Comparison of ENCODE assay signal across 17 cellular contexts in the genomic region with DNA sequence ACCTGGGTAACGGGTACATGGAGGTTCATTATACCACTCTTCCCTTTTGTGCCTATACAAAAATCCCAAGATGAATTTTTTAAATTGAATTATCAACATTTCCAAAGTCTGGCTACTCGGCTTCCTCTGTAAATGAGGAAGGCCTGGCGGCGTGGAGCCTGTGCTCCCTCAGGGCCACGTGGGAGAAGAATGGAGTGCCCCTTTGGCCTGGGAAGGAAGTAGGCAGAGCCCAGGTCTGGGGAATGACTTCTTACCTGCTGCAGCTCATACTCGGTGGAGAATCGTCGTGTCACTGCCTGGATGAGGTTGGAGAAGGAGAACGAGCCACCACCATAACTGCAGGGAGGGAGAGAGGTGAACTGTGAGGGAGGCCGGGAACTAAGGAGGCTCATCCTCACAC. TPM values are rescaled to one million over a fixed set of nuclear protein-coding genes. Genes with fewer than 3 reads are reported as not detected.
A peak's percentile ranks its signal among the peaks of the same experiment; 100 is the strongest.
DNase-seq lines count a peak whose midpoint lies in the region; ATAC-seq, FAIRE-seq and TF ChIP-seq lines count a peak whose summit lies in the region.
"Had no signal": no experiment of that assay in that cellular context is flagged by ENCODE, and none has a peak within 500 bp of the region (broad histone marks: within the 10 kb centered on the region; RNA-seq: fewer than 3 reads in every experiment).

No MANE protein-coding gene starts in this region.

- no peak for TF ChIP-seq POLR2A in spleen (IDR thresholded peaks at IDR 0.05)
- TF ChIP-seq POLR2A in tibial nerve (IDR thresholded peaks at IDR 0.05), result no peak

- intact Hi-C loops in left ventricle myocardium superior (cut with micrococcal nuclease), result no loop called here
- intact Hi-C loops in mucosa of descending colon (cut with DNase I, micrococcal nuclease), result no loop called here
- intact Hi-C loops in spleen (cut with DNase I; ENCODE audit: low total_unique reads), result no loop called here

- peak overlapping the region; percentile 77 for H3K27ac Mint-ChIP-seq in astrocyte (ENCODE audit: unreplicated experiment)
- H3K27ac Mint-ChIP-seq: CD4-positive, CD25-positive, alpha-beta regulatory T cell had no signal

- no peak for TF ChIP-seq EP300 in tibial nerve (IDR thresholded peaks at IDR 0.05)

- TF ChIP-seq CTCF in right atrium auricular region (IDR thresholded peaks at IDR 0.05), result no peak
- TF ChIP-seq CTCF in astrocyte (IDR thresholded peaks at IDR 0.05; ENCODE audit: insufficient read depth, low read depth, low read length), result no peak
- no peak for TF ChIP-seq CTCF in mucosa of descending colon (IDR thresholded peaks at IDR 0.05)
- TF ChIP-seq CTCF in spleen (IDR thresholded peaks at IDR 0.05 in 8 of 11, conservative IDR thresholded peaks at IDR 0.05 in 3 of 11), result no peak
- TF ChIP-seq CTCF in tibial nerve (IDR thresholded peaks at IDR 0.05), result no peak
- no peak for TF ChIP-seq CTCF in GM13977 (IDR thresholded peaks at IDR 0.05; ENCODE audit: extremely low read depth, insufficient read depth, missing control alignments)

- H3K79me2 ChIP-seq in astrocyte (ENCODE audit: insufficient read depth, low read length), result no peaks in the 10 kb centered on the region

- in situ Hi-C loops in GM13977 (cut with MboI; ENCODE audit: low pct_unique_long_range_greater_than_20kb, low sequenced_read_pairs, unreplicated experiment), result no loop called here

- H3K4me1 Mint-ChIP-seq in astrocyte (ENCODE audit: low read depth, unreplicated experiment), result peaks cover 3% of the 10 kb centered on the region
- H3K4me1 Mint-ChIP-seq: CD4-positive, CD25-positive, alpha-beta regulatory T cell had no signal

- H3K9ac ChIP-seq in astrocyte (ENCODE audit: low read length), result no peak overlapping the region
- H3K9ac ChIP-seq: BLaER1 treated with 17β-estradiol and CSF1 and Interleukin-3, amounts not matched to agents 10 nM and 100 nM had no signal

- H3K4me3 ChIP-seq in right atrium auricular region, result no peak overlapping the region
- no peak overlapping the region for H3K4me3 ChIP-seq in astrocyte (ENCODE audit: insufficient read depth, low read depth, low read length)
- no peak overlapping the region for H3K4me3 ChIP-seq in mucosa of descending colon
- no peak overlapping the region for H3K4me3 ChIP-seq in spleen
- no peak overlapping the region for H3K4me3 ChIP-seq in tibial nerve
- H3K4me3 ChIP-seq: BLaER1 treated with 17β-estradiol and CSF1 and Interleukin-3, amounts not matched to agents 10 nM and 100 nM had no signal

- FAIRE-seq in astrocyte (lab: Jason Lieb, UNC), result no peak
- FAIRE-seq: GM18507 had no signal

- H3K27me3 Mint-ChIP-seq in astrocyte (ENCODE audit: low read depth, unreplicated experiment), result peaks cover 18% of the 10 kb centered on the region

- no peak overlapping the region for H3K4me2 ChIP-seq in astrocyte (ENCODE audit: low read length)
- H3K4me2 ChIP-seq: BLaER1 treated with 17β-estradiol and CSF1 and Interleukin-3, amounts not matched to agents 10 nM and 100 nM had no signal

- H3K36me3 ChIP-seq in right atrium auricular region, result no peaks in the 10 kb centered on the region
- peaks cover 29% of the 10 kb centered on the region for H3K36me3 ChIP-seq in astrocyte (ENCODE audit: insufficient read depth, low read length)
- no peaks in the 10 kb centered on the region for H3K36me3 ChIP-seq in mucosa of descending colon (ENCODE audit: low read depth)
- peaks cover 0 to 71% (median 2%) of the 10 kb centered on the region in 6 donors for H3K36me3 ChIP-seq in spleen
- peaks cover 0 to 55% (median 0%) of the 10 kb centered on the region in 3 donors for H3K36me3 ChIP-seq in tibial nerve

- H3K4me3 Mint-ChIP-seq in astrocyte (ENCODE audit: unreplicated experiment), result no peak overlapping the region
- H3K4me3 Mint-ChIP-seq: CD4-positive, CD25-positive, alpha-beta regulatory T cell had no signal

- H3K4me1 ChIP-seq in right atrium auricular region, result no peaks in the 10 kb centered on the region
- H3K4me1 ChIP-seq in astrocyte (ENCODE audit: insufficient read depth, low read length), result peaks cover 7% of the 10 kb centered on the region
- H3K4me1 ChIP-seq in mucosa of descending colon (ENCODE audit: low read depth), result peaks cover 3% of the 10 kb centered on the region
- no peaks in the 10 kb centered on the region for H3K4me1 ChIP-seq in spleen
- peaks cover 0 to 11% (median under 1%) of the 10 kb centered on the region in 4 donors for H3K4me1 ChIP-seq in tibial nerve
- H3K4me1 ChIP-seq: BLaER1 treated with 17β-estradiol and CSF1 and Interleukin-3, amounts not matched to agents 10 nM and 100 nM had no signal

- no peak overlapping the region for H3K27ac ChIP-seq in right atrium auricular region
- H3K27ac ChIP-seq in astrocyte (ENCODE audit: low read depth, low read length), result no peak overlapping the region
- H3K27ac ChIP-seq in spleen, result no peak overlapping the region
- no peak overlapping the region for H3K27ac ChIP-seq in tibial nerve
- H3K27ac ChIP-seq: BLaER1 treated with 17β-estradiol and CSF1 and Interleukin-3, amounts not matched to agents 10 nM and 100 nM had no signal

- H3K36me3 Mint-ChIP-seq in astrocyte (ENCODE audit: low read depth, unreplicated experiment), result no peaks in the 10 kb centered on the region

- peak; percentile 2 for DNase-seq in left ventricle myocardium superior
- no peak for DNase-seq in right atrium auricular region (ENCODE audit: low spot score)
- no peak for DNase-seq in astrocyte (ENCODE audit: low read depth)
- peak in 2 of 3 donors; percentile 18 to 33 for DNase-seq in mucosa of descending colon
- peak; percentile 20 for DNase-seq in spleen
- DNase-seq in tibial nerve (ENCODE audit: low spot score in 2 of 2), result no peak
- DNase-seq in COLO829 (ENCODE audit: low spot score), result no peak
- DNase-seq in GM13977 (ENCODE audit: low spot score), result no peak
- DNase-seq: 8988T; AML-193; Calu3; CD4-positive, CD25-positive, alpha-beta regulatory T cell; DMS 273 treated with DMSO at 0.1 percent for 48 hours; HCEC 1CT had no signal

- 76 to 83% (median 81%) methylated on average over 10 of the region's 10 CpGs for WGBS in spleen, 5 donors
- WGBS in tibial nerve, 2 donors, result 77 to 83% methylated on average over 10 of the region's 10 CpGs

- H3K9me3 ChIP-seq in right atrium auricular region (peaks cover 0 to 10% of the 10 kb centered on the region in 2 donors), astrocyte (ENCODE audit: insufficient read depth, low read depth, low read length) (no peaks in the 10 kb centered on the region), mucosa of descending colon (no peaks in the 10 kb centered on the region), spleen (peaks cover 0 to 17% (median 10%) of the 10 kb centered on the region in 8 donors), tibial nerve (peaks cover 0 to 11% (median 0%) of the 10 kb centered on the region in 4 donors)

- peaks cover 3% of the 10 kb centered on the region for H4K20me1 ChIP-seq in astrocyte (ENCODE audit: insufficient read depth, low read length)
- H4K20me1 ChIP-seq: BLaER1 treated with 17β-estradiol and CSF1 and Interleukin-3, amounts not matched to agents 10 nM and 100 nM had no signal

- H3K27me3 ChIP-seq in right atrium auricular region (no peaks in the 10 kb centered on the region), astrocyte (ENCODE audit: insufficient read depth, low read length) (no peaks in the 10 kb centered on the region), spleen (replicated peaks in 1 of 7) (no peaks in the 10 kb centered on the region), tibial nerve (no peaks in the 10 kb centered on the region)
- H3K27me3 ChIP-seq: BLaER1 treated with 17β-estradiol and CSF1 and Interleukin-3, amounts not matched to agents 10 nM and 100 nM had no signal

- H2AFZ ChIP-seq in astrocyte (ENCODE audit: low read depth, low read length), result no peak overlapping the region

- H3K9me3 Mint-ChIP-seq in astrocyte (ENCODE audit: unreplicated experiment), result peaks cover 12% of the 10 kb centered on the region

- ATAC-seq in left ventricle myocardium superior, result no peak
- ATAC-seq in mucosa of descending colon, result no peak

RNA-seq across cellular contexts. Expression of a gene that starts 14.1 kb away (rescaled TPM):
- total RNA-seq in left ventricle myocardium superior (0.20 TPM), right atrium auricular region (not detected), astrocyte (not detected in 2 replicates), mucosa of descending colon (1 to 10 TPM in 2 of 3 donors, under 1 TPM in 1; 0.79 to 4.7 (median 1.2) TPM), spleen (not detected), tibial nerve (1 to 10 TPM in 1 of 4 donors, not detected in 3; 1.5 TPM)
- polyA plus RNA-seq in spleen, result under 1 TPM in 1 of 3 donors, not detected in 2; 0.05 TPM
- total RNA-seq: Calu3; CD4-positive, CD25-positive, alpha-beta regulatory T cell; H4 had no signal
- polyA plus RNA-seq: CD4-positive, CD25-positive, alpha-beta regulatory T cell had no signal

RNA-seq across cellular contexts. Expression of a gene that starts 24.4 kb away (rescaled TPM):
- 7.7 TPM for total RNA-seq in left ventricle myocardium superior
- 10 to 100 TPM in 1 of 2 donors, 1 to 10 TPM in 1; 8.1 to 22.7 TPM for total RNA-seq in right atrium auricular region
- 0.22 and 0.25 TPM in 2 replicates for total RNA-seq in astrocyte
- total RNA-seq in mucosa of descending colon, result 1,000 to 10,000 TPM in 1 of 3 donors, 100 to 1,000 TPM in 2; 270 to 1,014 (median 289) TPM
- 100 to 1,000 TPM in 1 of 7 donors, 10 to 100 TPM in 6; 16.6 to 226 (median 35.1) TPM for total RNA-seq in spleen
- 10 to 100 TPM in 1 of 3 donors, 1 to 10 TPM in 2; 1.3 to 11.0 (median 7.7) TPM for polyA plus RNA-seq in spleen
- total RNA-seq in tibial nerve, result 10 to 100 TPM; 47.2 to 79.2 (median 72.1) TPM

RNA-seq across cellular contexts. Expression of a gene that starts 39.2 kb away (rescaled TPM):
- total RNA-seq in left ventricle myocardium superior, result 8.4 TPM
- total RNA-seq in right atrium auricular region, result 1 to 10 TPM; 2.3 to 2.4 TPM
- not detected in 2 replicates for total RNA-seq in astrocyte
- 10 to 100 TPM in 1 of 3 donors, 1 to 10 TPM in 2; 4.6 to 10.2 (median 8.5) TPM for total RNA-seq in mucosa of descending colon
- total RNA-seq in spleen, result 1 to 10 TPM in 1 of 7 donors, under 1 TPM in 6; 0.19 to 1.0 (median 0.60) TPM
- 1 to 10 TPM in 1 of 3 donors, under 1 TPM in 2; 0.45 to 1.2 (median 0.61) TPM for polyA plus RNA-seq in spleen
- 10 to 100 TPM in 1 of 4 donors, 1 to 10 TPM in 3; 3.5 to 10.5 (median 6.2) TPM for total RNA-seq in tibial nerve
- total RNA-seq: H4 had no signal

Comparison
In these comparisons a context has a peak if more than half of its experiments do, and no peak if none do; other contexts are left out.
1. DNase-seq: peak in left ventricle myocardium superior (single experiment), mucosa of descending colon (2 of 3) and spleen (single experiment); none in right atrium auricular region (single experiment), astrocyte (single experiment), tibial nerve (0 of 2), COLO829 (single experiment) and GM13977 (single experiment).